In the genomic region with DNA sequence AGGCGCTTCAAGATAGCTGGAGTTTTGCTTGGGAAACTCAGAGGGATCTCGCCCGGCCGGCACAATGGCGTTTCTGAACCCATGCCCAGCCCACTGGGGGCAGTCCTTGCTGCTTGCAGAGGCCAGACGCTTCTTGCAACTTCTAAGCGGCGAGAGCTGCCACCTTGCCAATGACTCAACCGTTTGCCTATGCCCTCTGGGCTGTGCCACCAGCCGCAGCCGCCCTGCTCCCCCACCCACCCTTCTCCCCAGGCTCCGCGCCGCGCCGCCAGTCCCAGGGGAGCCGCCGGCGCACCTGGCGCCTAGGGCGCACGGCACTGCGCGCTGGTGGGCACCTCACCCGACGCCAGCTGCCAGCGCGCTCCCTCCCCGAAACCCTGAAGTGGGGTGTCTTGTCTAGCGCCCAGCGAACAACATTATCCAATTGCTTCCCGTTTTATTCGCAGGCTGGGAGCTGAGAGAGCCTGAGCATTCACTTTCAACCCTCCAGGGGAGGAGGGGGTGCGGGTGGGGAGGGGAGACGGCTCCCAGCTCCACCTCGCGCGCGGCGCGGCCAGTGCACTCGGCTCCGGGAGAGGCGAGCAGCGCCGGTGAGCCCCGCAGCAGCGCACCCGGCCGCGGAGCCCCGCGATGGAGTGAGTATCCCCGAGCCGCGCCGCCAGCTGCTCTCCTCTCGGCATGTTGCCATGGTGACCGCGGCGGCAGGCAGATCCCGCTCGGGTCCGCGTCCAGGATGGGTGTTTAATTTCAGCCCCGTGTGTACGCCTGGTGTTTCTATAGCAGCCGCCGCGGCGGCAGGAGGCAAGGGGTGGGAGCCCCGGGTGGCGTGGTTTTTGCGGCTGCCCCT, we compare ENCODE assay signal across 8 cellular contexts.
DNase-seq lines count a peak whose midpoint lies in the region; ATAC-seq, FAIRE-seq and TF ChIP-seq lines count a peak whose summit lies in the region.

No MANE protein-coding gene starts in this region.

- CTCF ChIA-PET in Calu3 (lab: Charles Lee) = interaction anchor here (0.6 to 1.7 kb wide), 2 partner anchors 66 to 106 kb away, joined by 3 to 5 read pairs; no protein-coding TSS in a partner anchor
- CTCF ChIA-PET in Caco-2 (lab: Charles Lee) = interaction anchor here (0.7 kb wide), 1 partner anchor 1184 kb away, joined by 3 read pairs; no protein-coding TSS in a partner anchor

- H3K36me3 Mint-ChIP-seq in Calu3 (ENCODE audit: insufficient read depth, unreplicated experiment) = no peaks in the 10 kb centered on the region
- H3K36me3 Mint-ChIP-seq in Caco-2 (ENCODE audit: insufficient read depth, unreplicated experiment) = no peaks in the 10 kb centered on the region

- no peak for TF ChIP-seq CTCF in Calu3 (IDR thresholded peaks at IDR 0.05; ENCODE audit: unreplicated experiment)
- TF ChIP-seq CTCF in body of pancreas (IDR thresholded peaks at IDR 0.05) = no peak
- TF ChIP-seq CTCF in Caco-2 (IDR thresholded peaks at IDR 0.05; ENCODE audit: insufficient read depth in 1 of 2, low read depth in 1 of 2, low read length in 1 of 2, severe bottlenecking in 1 of 2, unreplicated experiment in 1 of 2) = no peak

- intact Hi-C loops in Calu3 (cut with micrococcal nuclease; ENCODE audit: unreplicated experiment) (no loop called here), body of pancreas (cut with DNase I) (no loop called here), Caco-2 (cut with micrococcal nuclease; ENCODE audit: unreplicated experiment) (no loop called here)

- ATAC-seq in body of pancreas (peak; percentile 38), GM18909 (IDR thresholded peaks at IDR 0.05; ENCODE audit: poor library complexity, unreplicated experiment) (no peak)

- H3K4me3 ChIP-seq in body of pancreas = no peak overlapping the region
- H3K4me3 ChIP-seq in skeletal muscle tissue (ENCODE audit: low read length in 3 of 3) = peak overlapping the region; percentile 58 to 65 (median 63)
- H3K4me3 ChIP-seq in small intestine (ENCODE audit: low read depth in 1 of 2, low read length in 2 of 2) = no peak overlapping the region
- H3K4me3 ChIP-seq in Caco-2 (ENCODE audit: low read depth, low read length) = no peak overlapping the region

- H3K9ac ChIP-seq in skeletal muscle tissue (ENCODE audit: low read depth in 1 of 3, low read length in 3 of 3) = peak overlapping the region in 1 of 3 donors; percentile 40

- no peaks in the 10 kb centered on the region for H3K36me3 ChIP-seq in body of pancreas (replicated peaks in 1 of 2; ENCODE audit: insufficient read depth in 1 of 2, low read depth in 2 of 2)
- H3K36me3 ChIP-seq in skeletal muscle tissue (ENCODE audit: control insufficient read depth in 3 of 3, insufficient read depth in 3 of 3, low read length in 3 of 3) = no peaks in the 10 kb centered on the region
- no peaks in the 10 kb centered on the region for H3K36me3 ChIP-seq in small intestine (ENCODE audit: control insufficient read depth in 2 of 2, insufficient read depth in 2 of 2, low read length in 2 of 2)
- no peaks in the 10 kb centered on the region for H3K36me3 ChIP-seq in Caco-2 (ENCODE audit: control insufficient read depth, insufficient read depth, low read length)

- BruUV-seq in Calu3 (replicated peaks; lab: Mats Ljungman, UMichigan) = no TSS peak
- no TSS peak for BruUV-seq in Caco-2 (replicated peaks; lab: Mats Ljungman, UMichigan)

- H3K9me3 ChIP-seq in body of pancreas (no peaks in the 10 kb centered on the region), skeletal muscle tissue (ENCODE audit: control insufficient read depth in 3 of 3, low read length in 3 of 3) (no peaks in the 10 kb centered on the region), small intestine (ENCODE audit: control insufficient read depth, low read depth) (no peaks in the 10 kb centered on the region), Caco-2 (no peaks in the 10 kb centered on the region)

- FAIRE-seq in small intestine (lab: Jason Lieb, UNC) = no peak

- DNase-seq in Calu3 (peak; percentile 50), NCI-H2081 (lab: John Stamatoyannopoulos, UW) (peak; percentile 69 to 74), body of pancreas (peak; percentile 18 to 54 (median 36)), iPS-NIHi11 (ENCODE audit: low spot score) (peak; percentile 77), small intestine (no peak), Caco-2 (no peak)

- H3K4me1 Mint-ChIP-seq in Calu3 (ENCODE audit: low read depth, unreplicated experiment) = no peaks in the 10 kb centered on the region
- no peaks in the 10 kb centered on the region for H3K4me1 Mint-ChIP-seq in Caco-2 (ENCODE audit: low read depth, unreplicated experiment)

- no peak overlapping the region for H3K27ac ChIP-seq in body of pancreas
- H3K27ac ChIP-seq in skeletal muscle tissue (ENCODE audit: low read depth, low read length) = no peak overlapping the region
- H3K27ac ChIP-seq in small intestine (ENCODE audit: low read depth in 1 of 2, low read length in 1 of 2) = no peak overlapping the region

- H3K27me3 ChIP-seq in body of pancreas (peaks cover 0 to 20% of the 10 kb centered on the region in 2 donors), skeletal muscle tissue (ENCODE audit: control insufficient read depth in 3 of 3, insufficient read depth in 3 of 3, low read length in 3 of 3) (peaks cover 2 to 31% (median 20%) of the 10 kb centered on the region in 3 donors), small intestine (ENCODE audit: control insufficient read depth in 2 of 2, insufficient read depth in 2 of 2, low read length in 2 of 2) (peaks cover 0 to 26% of the 10 kb centered on the region in 2 donors), Caco-2 (replicated peaks; ENCODE audit: control insufficient read depth, insufficient read depth, low read length) (no peaks in the 10 kb centered on the region; the same call in 1 of the 2 replicates)

- H3K4me1 ChIP-seq in body of pancreas = peaks cover 15% of the 10 kb centered on the region
- H3K4me1 ChIP-seq in skeletal muscle tissue (ENCODE audit: control insufficient read depth in 3 of 3, insufficient read depth in 3 of 3, low read length in 3 of 3) = peaks cover 9 to 16% (median 11%) of the 10 kb centered on the region in 3 donors
- H3K4me1 ChIP-seq in small intestine (ENCODE audit: control insufficient read depth in 2 of 2, insufficient read depth in 1 of 2, low read depth in 1 of 2, low read length in 1 of 2) = no peaks in the 10 kb centered on the region
- H3K4me1 ChIP-seq in Caco-2 = no peaks in the 10 kb centered on the region

- H3K27me3 Mint-ChIP-seq in Calu3 (ENCODE audit: unreplicated experiment) (peaks cover 88% of the 10 kb centered on the region), Caco-2 (ENCODE audit: insufficient read depth, unreplicated experiment) (peaks cover 20% of the 10 kb centered on the region)

- no peak for TF ChIP-seq POLR2A in body of pancreas (IDR thresholded peaks at IDR 0.05)

- POLR2A ChIA-PET in Caco-2 (lab: Charles Lee) = interaction anchor here (0.6 kb wide), 1 partner anchor 1418 kb away, joined by 5 read pairs; no protein-coding TSS in a partner anchor

- H3K9me3 Mint-ChIP-seq in Calu3 (ENCODE audit: low read depth, unreplicated experiment) (no peaks in the 10 kb centered on the region), Caco-2 (ENCODE audit: unreplicated experiment) (peaks cover 10% of the 10 kb centered on the region)

- 1 to 6% methylated on average over 5 to 71 of the region's 74 CpGs for WGBS in body of pancreas, 2 donors
- WGBS in small intestine, 3 donors = 2 to 4% (median 3%) methylated on average over 62 to 74 of the region's 74 CpGs

- H3K27ac Mint-ChIP-seq in Calu3 (ENCODE audit: unreplicated experiment) (no peak overlapping the region), Caco-2 (ENCODE audit: unreplicated experiment) (no peak overlapping the region)

- H3K4me3 Mint-ChIP-seq in Calu3 (ENCODE audit: low read depth, unreplicated experiment) (peak overlapping the region; percentile 54), Caco-2 (ENCODE audit: unreplicated experiment) (no peak overlapping the region)

Comparison
In these comparisons a context has a peak if more than half of its experiments do, and no peak if none do; other contexts are left out.
1. DNase-seq: peak in Calu3 (single experiment), NCI-H2081 (2 of 2), body of pancreas (4 of 4) and iPS-NIHi11 (single experiment); none in small intestine (single experiment) and Caco-2 (0 of 2).
2. H3K4me3 ChIP-seq: peak in skeletal muscle tissue (3 of 3); none in body of pancreas (0 of 2), small intestine (0 of 2) and Caco-2 (single experiment).